In genomic region chr13:104008075-104008474, GRCh38 we compare ENCODE assay signal across 22 cellular contexts.
A peak's percentile ranks its signal among the peaks of the same experiment; 100 is the strongest.
DNase-seq lines count a peak whose midpoint lies in the region; ATAC-seq and TF ChIP-seq lines count a peak whose summit lies in the region.
"Had no signal": no experiment of that assay in that cellular context is flagged by ENCODE, and none has a peak within 500 bp of the region (broad histone marks: within the 10 kb centered on the region; RNA-seq: fewer than 3 reads in every experiment).

No MANE protein-coding gene starts in this region.

- H3K4me1 Mint-ChIP-seq in T-cell = no peaks in the 10 kb centered on the region

- H3K36me3 Mint-ChIP-seq in T-cell = no peaks in the 10 kb centered on the region

- H3K9ac ChIP-seq in mesenchymal stem cell (ENCODE audit: low read length) = peak overlapping the region; percentile 28

- TF ChIP-seq CTCF in BE2C (IDR thresholded peaks at IDR 0.05; ENCODE audit: low read depth, low read length) (no peak), WERI-Rb-1 (IDR thresholded peaks at IDR 0.05; ENCODE audit: low read depth, low read length) (no peak)

- H3K4me1 ChIP-seq in BE2C (peaks cover 12% of the 10 kb centered on the region), mesenchymal stem cell (ENCODE audit: control insufficient read depth, insufficient read depth, low read depth, low read length) (peaks cover 4% of the 10 kb centered on the region)
- H3K4me1 ChIP-seq: Peyer's patch had no signal

- POLR2A ChIA-PET in T-cell (lab: Charles Lee) = no interaction called here

- 18% methylated on average over 2 of the region's 4 CpGs for WGBS in mesenchymal stem cell

- H3K36me3 ChIP-seq in BE2C (no peaks in the 10 kb centered on the region), WERI-Rb-1 (no peaks in the 10 kb centered on the region), mesenchymal stem cell (ENCODE audit: control insufficient read depth in 1 of 2, insufficient read depth in 2 of 2, low read depth in 1 of 2, low read length in 2 of 2) (no peaks in the 10 kb centered on the region)
- H3K36me3 ChIP-seq: MG63, Peyer's patch had no signal

- no peak overlapping the region for H3K4ac ChIP-seq in mesenchymal stem cell (ENCODE audit: low read depth in 1 of 2, low read length in 2 of 2)

- no peak overlapping the region for H2BK120ac ChIP-seq in mesenchymal stem cell (ENCODE audit: low read depth, low read length)

- H3K9me3 ChIP-seq in BE2C (no peaks in the 10 kb centered on the region), WERI-Rb-1 (ENCODE audit: severe bottlenecking) (no peaks in the 10 kb centered on the region), mesenchymal stem cell (ENCODE audit: control insufficient read depth, low read length) (no peaks in the 10 kb centered on the region)
- H3K9me3 ChIP-seq: MG63, Peyer's patch had no signal

- no peaks in the 10 kb centered on the region for H3K27me3 Mint-ChIP-seq in T-cell

- H2BK15ac ChIP-seq in mesenchymal stem cell (ENCODE audit: low read depth, poor library complexity, severe bottlenecking) = no peak overlapping the region

- H2AK5ac ChIP-seq in mesenchymal stem cell (ENCODE audit: low read length, severe bottlenecking) = no peak overlapping the region

- DNase-seq in BE2C = no peak
- peak; percentile 21 for DNase-seq in RPMI8226
- peak; percentile 16 for DNase-seq in WERI-Rb-1
- peak; percentile 23 for DNase-seq in mesenchymal stem cell
- no peak for DNase-seq in activated CD8-positive, alpha-beta memory T cell treated with anti-CD3 and anti-CD28 coated beads for 24 hours
- no peak for DNase-seq in T-cell
- DNase-seq in epidermal melanocyte (ENCODE audit: insufficient read length, low spot score) = no peak
- DNase-seq in NCI-H2029 (lab: John Stamatoyannopoulos, UW) = no peak
- DNase-seq: ACHN, DMS153, DND-41, HCEC 1CT, KG1, MG63, NCI-H1105 treated with DMSO at 0.1 percent for 48 hours, NCI-H146, NCI-H1930, NCI-H446 treated with DMSO at 0.1 percent for 48 hours, NCI-H526, Peyer's patch had no signal

- H3K27me3 ChIP-seq in BE2C (no peaks in the 10 kb centered on the region), WERI-Rb-1 (ENCODE audit: insufficient read depth, low read depth, severe bottlenecking) (no peaks in the 10 kb centered on the region), mesenchymal stem cell (ENCODE audit: control insufficient read depth in 1 of 2, insufficient read depth in 1 of 2, low read length in 2 of 2) (no peaks in the 10 kb centered on the region)
- H3K27me3 ChIP-seq: MG63, Peyer's patch had no signal

- H3K18ac ChIP-seq in mesenchymal stem cell (ENCODE audit: low read depth in 1 of 2, low read length in 2 of 2) = no peak overlapping the region

- peaks cover 0 to 2% (median 0%) of the 10 kb centered on the region in 3 donors for H3K9me3 Mint-ChIP-seq in T-cell
- H3K9me3 Mint-ChIP-seq: GM23338 had no signal

- no peak overlapping the region for H4K8ac ChIP-seq in mesenchymal stem cell (ENCODE audit: low read length)

- no peak for ATAC-seq in T-cell (replicated peaks in 1 of 4)
- ATAC-seq: GM23338 had no signal

- H3K14ac ChIP-seq in mesenchymal stem cell (ENCODE audit: low read length in 2 of 2) = no peak overlapping the region

- H2BK12ac ChIP-seq in mesenchymal stem cell (ENCODE audit: low read length in 2 of 2) = no peak overlapping the region

- no peak overlapping the region for H4K91ac ChIP-seq in mesenchymal stem cell (ENCODE audit: low read length)

- CTCF ChIA-PET in T-cell (lab: Charles Lee) = no interaction called here

- H3K27ac Mint-ChIP-seq in T-cell = no peak overlapping the region
- H3K27ac Mint-ChIP-seq: GM23338 had no signal

- no peak overlapping the region for H3K23ac ChIP-seq in mesenchymal stem cell (ENCODE audit: low read length in 2 of 2)

- H3K4me3 Mint-ChIP-seq in T-cell = no peak overlapping the region
- H3K4me3 Mint-ChIP-seq: GM23338 had no signal

- no peak overlapping the region for H2BK5ac ChIP-seq in mesenchymal stem cell (ENCODE audit: low read depth, low read length, poor library complexity, severe bottlenecking)

- H3K27ac ChIP-seq in WERI-Rb-1 (peak overlapping the region; percentile 83), mesenchymal stem cell (ENCODE audit: low read length, poor library complexity, severe bottlenecking) (no peak overlapping the region)
- H3K27ac ChIP-seq: 22Rv1, Peyer's patch had no signal

- H3K4me3 ChIP-seq in BE2C (ENCODE audit: low read depth, low read length) (peak overlapping the region; percentile 36), WERI-Rb-1 (ENCODE audit: low read depth, low read length) (peak overlapping the region; percentile 46), mesenchymal stem cell (ENCODE audit: insufficient read depth in 1 of 2, low read depth in 1 of 2, low read length in 2 of 2) (peak overlapping the region in 1 of 2 experiments; percentile 12)
- H3K4me3 ChIP-seq: GM23338, MG63, Peyer's patch had no signal

- H3K4me2 ChIP-seq in mesenchymal stem cell (ENCODE audit: low read length, poor library complexity, severe bottlenecking) = no peak overlapping the region
- H3K4me2 ChIP-seq: GM23338 had no signal

- no peaks in the 10 kb centered on the region for H3K79me1 ChIP-seq in mesenchymal stem cell (replicated peaks; ENCODE audit: low read length, poor library complexity, severe bottlenecking)

- no peak overlapping the region for H2AFZ ChIP-seq in mesenchymal stem cell (ENCODE audit: low read depth, low read length)
- H2AFZ ChIP-seq: GM23338 had no signal

Comparison
In these comparisons a context has a peak if more than half of its experiments do, and no peak if none do; other contexts are left out.
1. DNase-seq: peak in RPMI8226 (single experiment), WERI-Rb-1 (single experiment) and mesenchymal stem cell (single experiment); none in BE2C (single experiment), activated CD8-positive, alpha-beta memory T cell treated with anti-CD3 and anti-CD28 coated beads for 24 hours (single experiment), T-cell (0 of 34), epidermal melanocyte (single experiment) and NCI-H2029 (single experiment).